15 cellular contexts compared by ENCODE assay signal in genomic region chr9:92992549-92992948, GRCh38. TPM values are rescaled to one million over a fixed set of nuclear protein-coding genes. Genes with fewer than 3 reads are reported as not detected.
DNase-seq lines count a peak whose midpoint lies in the region; ATAC-seq and TF ChIP-seq lines count a peak whose summit lies in the region.
"Had no signal": no experiment of that assay in that cellular context is flagged by ENCODE, and none has a peak within 500 bp of the region (broad histone marks: within the 10 kb centered on the region; RNA-seq: fewer than 3 reads in every experiment).

No MANE protein-coding gene starts in this region.

- CTCF ChIA-PET in PC-3 (lab: Charles Lee) = no interaction called here

- no peaks in the 10 kb centered on the region for H3K27me3 ChIP-seq in NT2/D1 (ENCODE audit: insufficient read depth, insufficient read length)
- no peaks in the 10 kb centered on the region for H3K27me3 ChIP-seq in iPS-20b (ENCODE audit: insufficient read depth, low read length)
- no peaks in the 10 kb centered on the region for H3K27me3 ChIP-seq in PC-3 (ENCODE audit: low read length)
- H3K27me3 ChIP-seq: tibial nerve had no signal

- no peak for TF ChIP-seq CTCF in PC-3 (conservative IDR thresholded peaks at IDR 0.05; ENCODE audit: low read depth, low read length)

- intact Hi-C loops in PC-3 (cut with micrococcal nuclease) = no loop called here

- H3K79me2 ChIP-seq in PC-3 (ENCODE audit: low read length) = no peaks in the 10 kb centered on the region

- H2AFZ ChIP-seq in PC-3 (ENCODE audit: low read length) = no peak overlapping the region
- H2AFZ ChIP-seq: GM23248 had no signal

- H3K36me3 ChIP-seq in NT2/D1 (ENCODE audit: insufficient read depth, insufficient read length, low read length) (no peaks in the 10 kb centered on the region), iPS-20b (ENCODE audit: insufficient read depth, low read depth, low read length) (no peaks in the 10 kb centered on the region), PC-3 (ENCODE audit: low read depth, low read length) (no peaks in the 10 kb centered on the region)
- H3K36me3 ChIP-seq: tibial nerve had no signal

- H3K9me3 ChIP-seq in NT2/D1 (ENCODE audit: insufficient read depth, low read length) (peaks cover 49% of the 10 kb centered on the region), iPS-20b (ENCODE audit: insufficient read depth, low read depth, low read length) (peaks cover 8% of the 10 kb centered on the region), PC-3 (ENCODE audit: low read length) (no peaks in the 10 kb centered on the region)

- H3K4me1 ChIP-seq in NT2/D1 (ENCODE audit: insufficient read depth, insufficient read length) (no peaks in the 10 kb centered on the region), iPS-20b (ENCODE audit: insufficient read depth, low read length) (peaks cover 30% of the 10 kb centered on the region; the same call in 1 of the 2 replicates), PC-3 (ENCODE audit: insufficient read depth, low read length) (no peaks in the 10 kb centered on the region)
- H3K4me1 ChIP-seq: tibial nerve had no signal

- no peaks in the 10 kb centered on the region for H3F3A ChIP-seq in PC-3 (ENCODE audit: low read length, unreplicated experiment)

- H3K9ac ChIP-seq in NT2/D1 (ENCODE audit: insufficient read length, low read depth) = no peak overlapping the region
- H3K9ac ChIP-seq in iPS-20b (ENCODE audit: low read depth, low read length) = peak overlapping the region; percentile 50; the same call in 1 of the 2 replicates
- no peak overlapping the region for H3K9ac ChIP-seq in PC-3 (ENCODE audit: low read length)
- H3K9ac ChIP-seq: GM23248 had no signal

- ATAC-seq in HG03460 (IDR thresholded peaks at IDR 0.05; ENCODE audit: unreplicated experiment) (no peak), PC-3 (no peak), GM19035 (IDR thresholded peaks at IDR 0.05; ENCODE audit: unreplicated experiment) (no peak)

- peak; percentile 18 for DNase-seq in activated T-cell treated with anti-CD3 and anti-CD28 coated beads, Interleukin-2, amount 50 U/mL, for 1 hour
- DNase-seq in activated T-cell treated with anti-CD3 and anti-CD28 coated beads for 4 hours (no peak), NT2/D1 (ENCODE audit: low read depth, low spot score) (peak; percentile 86), PC-3 (no peak)
- DNase-seq in stimulated activated CD8-positive, alpha-beta memory T cell treated with anti-CD3 and anti-CD28 coated beads, Interleukin-4, amount 100 ng/mL, for 48 hours = peak; percentile 21
- DNase-seq: activated CD4-positive, alpha-beta T cell treated with anti-CD3 and anti-CD28 coated beads, Interleukin-2, amount 50 U/mL, for 4 hours; endodermal cell; GM23248; head of caudate nucleus; NCI-H1930; NCI-H446 treated with DMSO at 0.1 percent for 48 hours had no signal

- no peaks in the 10 kb centered on the region for H3K9me2 ChIP-seq in PC-3 (replicated peaks; ENCODE audit: low read length)

- H3K27ac ChIP-seq in iPS-20b (ENCODE audit: low read length) = peak overlapping the region; percentile 81
- no peak overlapping the region for H3K27ac ChIP-seq in PC-3 (ENCODE audit: low read length)
- H3K27ac ChIP-seq: GM23248, tibial nerve had no signal

- H3K4me3 ChIP-seq in NT2/D1 (ENCODE audit: insufficient read length, low read depth) (no peak overlapping the region), iPS-20b (ENCODE audit: low read length) (peak overlapping the region; percentile 36; the same call in 1 of the 2 replicates), PC-3 (ENCODE audit: low read length) (no peak overlapping the region)
- H3K4me3 ChIP-seq: GM23248, tibial nerve had no signal

- POLR2A ChIA-PET in PC-3 (lab: Charles Lee; ENCODE audit: unreplicated experiment) = no interaction called here

- no TSS peak for BruUV-seq in PC-3 (replicated peaks; lab: Mats Ljungman, UMichigan)

- H4K20me1 ChIP-seq in PC-3 (ENCODE audit: low read length) = no peaks in the 10 kb centered on the region

- H3K4me2 ChIP-seq in PC-3 (ENCODE audit: low read length) = no peak overlapping the region

RNA-seq across cellular contexts. Expression of gene FGD3, which starts 45.2 kb away (rescaled TPM):
- total RNA-seq in PC-3 (2014; rRNA removed) = 5.4 and 6.3 TPM in 2 replicates
- total RNA-seq: GM23248 had no signal

Comparison
In these comparisons a context has a peak if more than half of its experiments do, and no peak if none do; other contexts are left out.
1. DNase-seq: peak in activated T-cell treated with anti-CD3 and anti-CD28 coated beads, Interleukin-2, amount 50 U/mL, for 1 hour (single experiment), NT2/D1 (single experiment) and stimulated activated CD8-positive, alpha-beta memory T cell treated with anti-CD3 and anti-CD28 coated beads, Interleukin-4, amount 100 ng/mL, for 48 hours (single experiment); none in activated T-cell treated with anti-CD3 and anti-CD28 coated beads for 4 hours (single experiment) and PC-3 (single experiment).